ENCODE assay signal across 8 cellular contexts in the genomic region with DNA sequence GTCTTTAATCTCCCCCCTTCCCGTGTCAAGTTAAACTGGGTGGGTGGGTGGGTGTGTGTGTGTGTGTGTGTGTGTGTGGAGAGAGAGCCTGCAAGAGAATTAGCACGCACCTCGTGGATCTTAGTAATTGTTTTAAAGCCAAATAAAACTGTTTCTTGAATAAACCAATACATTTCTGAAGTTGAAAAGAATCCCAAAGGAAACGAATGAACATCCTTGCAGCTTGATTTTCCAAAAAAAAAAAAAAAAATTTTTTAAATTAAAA. TPM values are rescaled to one million over a fixed set of nuclear protein-coding genes. Genes with fewer than 3 reads are reported as not detected.
DNase-seq lines count a peak whose midpoint lies in the region; ATAC-seq and TF ChIP-seq lines count a peak whose summit lies in the region.

No MANE protein-coding gene starts in this region.

- H3K4me1 Mint-ChIP-seq in activated T-helper 17 cell treated with anti-CD3 and anti-CD28 coated beads, Interleukin-2, amount 50 U/mL, for 72 hours, result peaks cover 27% of the 10 kb centered on the region

- H3K4me3 ChIP-seq in heart right ventricle, result peak overlapping the region; percentile 12 to 100 (median 88)
- H3K4me3 ChIP-seq in kidney epithelial cell (ENCODE audit: low read depth, low read length), result peak overlapping the region; percentile 93
- peak overlapping the region in 3 of 4 donors; percentile 72 for H3K4me3 ChIP-seq in upper lobe of left lung

- WGBS in heart right ventricle, 2 donors, result 1% methylated on average over 4 of the region's 4 CpGs
- WGBS in upper lobe of left lung, 2 donors, result 0 to 1% methylated on average over 4 of the region's 4 CpGs

- H3K27me3 Mint-ChIP-seq in activated T-helper 17 cell treated with anti-CD3 and anti-CD28 coated beads, Interleukin-2, amount 50 U/mL, for 72 hours, result no peaks in the 10 kb centered on the region

- no peak for TF ChIP-seq EP300 in upper lobe of left lung (IDR thresholded peaks at IDR 0.05)

- DNase-seq in heart right ventricle (no peak), Right ventricle myocardium inferior (ENCODE audit: missing footprints) (no peak), kidney epithelial cell (ENCODE audit: low read depth) (no peak), upper lobe of left lung (no peak), HPDE6-E6E7 (ENCODE audit: extremely low spot score) (no peak), NCI-H2196 treated with DMSO at 0.1 percent for 48 hours (lab: John Stamatoyannopoulos, UW; ENCODE audit: unreplicated experiment) (no peak)
- DNase-seq in stimulated activated CD4-positive, alpha-beta T cell treated with anti-CD3 and anti-CD28 coated beads, Interleukin-12 subunit alpha, Interleukin-12 subunit beta, amount 100 ng/mL, for 4 hours, result no peak

- H3K36me3 ChIP-seq in heart right ventricle, result peaks cover 0 to 2% (median 0%) of the 10 kb centered on the region in 9 donors
- no peaks in the 10 kb centered on the region for H3K36me3 ChIP-seq in kidney epithelial cell (ENCODE audit: control insufficient read depth, insufficient read depth, low read length)
- no peaks in the 10 kb centered on the region for H3K36me3 ChIP-seq in upper lobe of left lung

- no peak for ATAC-seq in heart right ventricle
- ATAC-seq in Right ventricle myocardium inferior, result no peak
- ATAC-seq in activated T-helper 17 cell treated with anti-CD3 and anti-CD28 coated beads, Interleukin-2, amount 50 U/mL, for 72 hours (replicated peaks), result no peak
- no peak for ATAC-seq in upper lobe of left lung (ENCODE audit: low FRiP score in 2 of 2)

- no peak overlapping the region for H3K4me3 Mint-ChIP-seq in activated T-helper 17 cell treated with anti-CD3 and anti-CD28 coated beads, Interleukin-2, amount 50 U/mL, for 72 hours

- H3K9me3 ChIP-seq in heart right ventricle, result no peaks in the 10 kb centered on the region
- H3K9me3 ChIP-seq in upper lobe of left lung, result no peaks in the 10 kb centered on the region

- H3K27me3 ChIP-seq in heart right ventricle, result no peaks in the 10 kb centered on the region
- no peaks in the 10 kb centered on the region for H3K27me3 ChIP-seq in kidney epithelial cell (ENCODE audit: control insufficient read depth, insufficient read depth, low read length)
- no peaks in the 10 kb centered on the region for H3K27me3 ChIP-seq in upper lobe of left lung

- H3K4me1 ChIP-seq in heart right ventricle, result peaks cover 3 to 37% (median 26%) of the 10 kb centered on the region in 9 donors
- H3K4me1 ChIP-seq in upper lobe of left lung, result peaks cover 21 to 44% (median 23%) of the 10 kb centered on the region in 4 donors

- peak overlapping the region; percentile 99 to 100 (median 100) for H3K27ac ChIP-seq in heart right ventricle
- H3K27ac ChIP-seq in upper lobe of left lung, result peak overlapping the region; percentile 100

- intact Hi-C loops in heart right ventricle (cut with DNase I) (loop anchor here in 7 of 10 donors (5.0 kb wide), 3 partner anchors 34 to 96 kb away; a partner anchor contains a TSS), Right ventricle myocardium inferior (cut with DNase I) (loop anchor here (10.0 kb wide), 1 partner anchor 733 kb away; a partner anchor contains a TSS)

- peaks cover 39% of the 10 kb centered on the region for H3K36me3 Mint-ChIP-seq in activated T-helper 17 cell treated with anti-CD3 and anti-CD28 coated beads, Interleukin-2, amount 50 U/mL, for 72 hours (ENCODE audit: low read depth)

- H3K9me3 Mint-ChIP-seq in activated T-helper 17 cell treated with anti-CD3 and anti-CD28 coated beads, Interleukin-2, amount 50 U/mL, for 72 hours, result no peaks in the 10 kb centered on the region

- no peak for TF ChIP-seq POLR2A in upper lobe of left lung (IDR thresholded peaks at IDR 0.05)

- TF ChIP-seq CTCF in heart right ventricle (IDR thresholded peaks at IDR 0.05) (no peak), kidney epithelial cell (IDR thresholded peaks at IDR 0.05; ENCODE audit: insufficient read depth, low read length, poor library complexity, severe bottlenecking) (no peak), upper lobe of left lung (IDR thresholded peaks at IDR 0.05) (no peak)

- peak overlapping the region; percentile 99 for H3K27ac Mint-ChIP-seq in activated T-helper 17 cell treated with anti-CD3 and anti-CD28 coated beads, Interleukin-2, amount 50 U/mL, for 72 hours

RNA-seq across cellular contexts. Expression of a gene that starts 0.4 kb away (rescaled TPM):
- total RNA-seq in heart right ventricle (10 to 100 TPM; 10.7 to 15.7 (median 13.8) TPM), Right ventricle myocardium inferior (11.6 TPM), kidney epithelial cell (5.2 and 7.1 TPM in 2 replicates), upper lobe of left lung (10 to 100 TPM; 11.1 to 23.8 (median 14.9) TPM)
- 1 to 10 TPM; 2.7 to 3.5 TPM for polyA plus RNA-seq in heart right ventricle
- total RNA-seq in activated T-helper 17 cell treated with anti-CD3 and anti-CD28 coated beads, Interleukin-2, amount 50 U/mL, for 72 hours, result 10 to 100 TPM; 16.7 to 19.3 TPM

RNA-seq across cellular contexts. Expression of a gene that starts 35.6 kb away (rescaled TPM):
- total RNA-seq in heart right ventricle, result 10 to 100 TPM in 9 of 10 donors, 1 to 10 TPM in 1; 9.8 to 16.1 (median 13.3) TPM
- 10 to 100 TPM; 17.1 to 22.4 TPM for polyA plus RNA-seq in heart right ventricle
- total RNA-seq in Right ventricle myocardium inferior, result 12.0 TPM
- total RNA-seq in activated T-helper 17 cell treated with anti-CD3 and anti-CD28 coated beads, Interleukin-2, amount 50 U/mL, for 72 hours, result 10 to 100 TPM; 16.6 to 17.7 TPM
- total RNA-seq in kidney epithelial cell, result 55.2 and 57.0 TPM in 2 replicates
- total RNA-seq in upper lobe of left lung, result 10 to 100 TPM; 14.3 to 34.7 (median 24.2) TPM

RNA-seq across cellular contexts. Expression of a gene that starts 59.1 kb away (rescaled TPM):
- total RNA-seq in heart right ventricle (1 to 10 TPM in 5 of 10 donors, under 1 TPM in 5; 0.36 to 2.7 (median 1.0) TPM), Right ventricle myocardium inferior (0.49 TPM), kidney epithelial cell (0.21 and 0.34 TPM in 2 replicates), upper lobe of left lung (1 to 10 TPM in 2 of 6 donors, under 1 TPM in 3, not detected in 1; 0.59 to 4.2 (median 0.76) TPM)
- polyA plus RNA-seq in heart right ventricle, result under 1 TPM; 0.51 TPM
- not detected for total RNA-seq in activated T-helper 17 cell treated with anti-CD3 and anti-CD28 coated beads, Interleukin-2, amount 50 U/mL, for 72 hours
